Comparison of ENCODE assay signal across 1 cellular context in genomic region chr11:476416-476815, GRCh38.
TF ChIP-seq lines count a peak whose summit lies in the region.

No MANE protein-coding gene starts in this region.

TF ChIP-seq in WTC11, 78 proteins besides CTCF, POLR2A, EP300 and RAD21:
- TF ChIP-seq TP53 (CRISPR knock-in tag; IDR thresholded peaks at IDR 0.05) = no peak
- TF ChIP-seq, protein P1, sequence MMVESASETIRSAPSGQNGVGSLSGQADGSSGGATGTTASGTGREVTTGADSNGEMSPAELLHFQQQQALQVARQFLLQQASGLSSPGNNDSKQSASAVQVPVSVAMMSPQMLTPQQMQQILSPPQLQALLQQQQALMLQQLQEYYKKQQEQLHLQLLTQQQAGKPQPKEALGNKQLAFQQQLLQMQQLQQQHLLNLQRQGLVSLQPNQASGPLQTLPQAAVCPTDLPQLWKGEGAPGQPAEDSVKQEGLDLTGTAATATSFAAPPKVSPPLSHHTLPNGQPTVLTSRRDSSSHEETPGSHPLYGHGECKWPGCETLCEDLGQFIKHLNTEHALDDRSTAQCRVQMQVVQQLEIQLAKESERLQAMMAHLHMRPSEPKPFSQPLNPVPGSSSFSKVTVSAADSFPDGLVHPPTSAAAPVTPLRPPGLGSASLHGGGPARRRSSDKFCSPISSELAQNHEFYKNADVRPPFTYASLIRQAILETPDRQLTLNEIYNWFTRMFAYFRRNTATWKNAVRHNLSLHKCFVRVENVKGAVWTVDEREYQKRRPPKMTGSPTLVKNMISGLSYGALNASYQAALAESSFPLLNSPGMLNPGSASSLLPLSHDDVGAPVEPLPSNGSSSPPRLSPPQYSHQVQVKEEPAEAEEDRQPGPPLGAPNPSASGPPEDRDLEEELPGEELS (CRISPR knock-in tag; IDR thresholded peaks at IDR 0.05) = no peak
- TF ChIP-seq JAZF1 (CRISPR knock-in tag; IDR thresholded peaks at IDR 0.05) = no peak
- TF ChIP-seq ZNF671 (CRISPR knock-in tag; IDR thresholded peaks at IDR 0.05) = no peak
- TF ChIP-seq OVOL2 (CRISPR knock-in tag; IDR thresholded peaks at IDR 0.05; ENCODE audit: borderline replicate concordance) = no peak
- no peak for TF ChIP-seq ZNF138 (CRISPR knock-in tag; conservative IDR thresholded peaks at IDR 0.05)
- no peak for TF ChIP-seq JUN (CRISPR knock-in tag; IDR thresholded peaks at IDR 0.05)
- TF ChIP-seq, protein P2, sequence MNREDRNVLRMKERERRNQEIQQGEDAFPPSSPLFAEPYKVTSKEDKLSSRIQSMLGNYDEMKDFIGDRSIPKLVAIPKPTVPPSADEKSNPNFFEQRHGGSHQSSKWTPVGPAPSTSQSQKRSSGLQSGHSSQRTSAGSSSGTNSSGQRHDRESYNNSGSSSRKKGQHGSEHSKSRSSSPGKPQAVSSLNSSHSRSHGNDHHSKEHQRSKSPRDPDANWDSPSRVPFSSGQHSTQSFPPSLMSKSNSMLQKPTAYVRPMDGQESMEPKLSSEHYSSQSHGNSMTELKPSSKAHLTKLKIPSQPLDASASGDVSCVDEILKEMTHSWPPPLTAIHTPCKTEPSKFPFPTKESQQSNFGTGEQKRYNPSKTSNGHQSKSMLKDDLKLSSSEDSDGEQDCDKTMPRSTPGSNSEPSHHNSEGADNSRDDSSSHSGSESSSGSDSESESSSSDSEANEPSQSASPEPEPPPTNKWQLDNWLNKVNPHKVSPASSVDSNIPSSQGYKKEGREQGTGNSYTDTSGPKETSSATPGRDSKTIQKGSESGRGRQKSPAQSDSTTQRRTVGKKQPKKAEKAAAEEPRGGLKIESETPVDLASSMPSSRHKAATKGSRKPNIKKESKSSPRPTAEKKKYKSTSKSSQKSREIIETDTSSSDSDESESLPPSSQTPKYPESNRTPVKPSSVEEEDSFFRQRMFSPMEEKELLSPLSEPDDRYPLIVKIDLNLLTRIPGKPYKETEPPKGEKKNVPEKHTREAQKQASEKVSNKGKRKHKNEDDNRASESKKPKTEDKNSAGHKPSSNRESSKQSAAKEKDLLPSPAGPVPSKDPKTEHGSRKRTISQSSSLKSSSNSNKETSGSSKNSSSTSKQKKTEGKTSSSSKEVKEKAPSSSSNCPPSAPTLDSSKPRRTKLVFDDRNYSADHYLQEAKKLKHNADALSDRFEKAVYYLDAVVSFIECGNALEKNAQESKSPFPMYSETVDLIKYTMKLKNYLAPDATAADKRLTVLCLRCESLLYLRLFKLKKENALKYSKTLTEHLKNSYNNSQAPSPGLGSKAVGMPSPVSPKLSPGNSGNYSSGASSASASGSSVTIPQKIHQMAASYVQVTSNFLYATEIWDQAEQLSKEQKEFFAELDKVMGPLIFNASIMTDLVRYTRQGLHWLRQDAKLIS (CRISPR knock-in tag; IDR thresholded peaks at IDR 0.05; ENCODE audit: borderline replicate concordance) = no peak
- TF ChIP-seq ZSCAN18 (CRISPR knock-in tag; IDR thresholded peaks at IDR 0.05) = no peak
- TF ChIP-seq ZNF281 (CRISPR knock-in tag; IDR thresholded peaks at IDR 0.05) = no peak
- no peak for TF ChIP-seq NR2C2 (CRISPR knock-in tag; IDR thresholded peaks at IDR 0.05)
- no peak for TF ChIP-seq NFYB (CRISPR knock-in tag; conservative IDR thresholded peaks at IDR 0.05; ENCODE audit: low read depth)
- no peak for TF ChIP-seq ESRRA (CRISPR knock-in tag; IDR thresholded peaks at IDR 0.05; ENCODE audit: borderline replicate concordance)
